In the genomic region with DNA sequence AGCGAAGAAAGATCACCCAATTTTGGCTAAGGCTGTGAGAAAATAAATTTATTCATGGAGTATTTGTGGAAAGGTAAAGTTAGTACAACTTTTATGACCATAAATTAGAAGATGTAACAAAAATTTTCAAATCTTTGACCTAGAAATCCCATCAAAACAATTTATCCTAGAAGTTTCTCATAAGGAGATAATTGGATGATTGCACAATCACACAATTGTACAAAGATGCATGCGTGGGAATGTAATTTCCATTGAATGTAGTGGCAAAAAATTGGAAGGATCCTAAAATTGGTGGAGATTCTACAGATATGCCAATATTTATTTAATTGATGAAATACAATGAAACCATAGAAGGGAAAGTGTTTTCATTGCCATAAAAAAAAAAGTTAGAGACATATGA, we compare ENCODE assay signal across 1 cellular context.
TF ChIP-seq lines count a peak whose summit lies in the region.

No MANE protein-coding gene starts in this region.

TF ChIP-seq in K562, 482 proteins besides CTCF, POLR2A, EP300 and RAD21:
- TF ChIP-seq ZNF644 (tag; IDR thresholded peaks at IDR 0.05; ENCODE audit: low read depth) (no peak), CEBPB (tag; IDR thresholded peaks at IDR 0.05) (peak; percentile 90), CEBPG (CRISPR knock-in tag; IDR thresholded peaks at IDR 0.05) (no peak), CEBPG (tag; conservative IDR thresholded peaks at IDR 0.05 in 1 of 2, IDR thresholded peaks at IDR 0.05 in 1 of 2) (peak; percentile 71 to 90), HDAC1 (IDR thresholded peaks at IDR 0.05) (no peak), HSF4 (CRISPR knock-in tag; IDR thresholded peaks at IDR 0.05; ENCODE audit: borderline replicate concordance) (no peak)
TF ChIP-seq in K562: peak in this region for 2.
